22 cellular contexts compared by ENCODE assay signal in the genomic region with DNA sequence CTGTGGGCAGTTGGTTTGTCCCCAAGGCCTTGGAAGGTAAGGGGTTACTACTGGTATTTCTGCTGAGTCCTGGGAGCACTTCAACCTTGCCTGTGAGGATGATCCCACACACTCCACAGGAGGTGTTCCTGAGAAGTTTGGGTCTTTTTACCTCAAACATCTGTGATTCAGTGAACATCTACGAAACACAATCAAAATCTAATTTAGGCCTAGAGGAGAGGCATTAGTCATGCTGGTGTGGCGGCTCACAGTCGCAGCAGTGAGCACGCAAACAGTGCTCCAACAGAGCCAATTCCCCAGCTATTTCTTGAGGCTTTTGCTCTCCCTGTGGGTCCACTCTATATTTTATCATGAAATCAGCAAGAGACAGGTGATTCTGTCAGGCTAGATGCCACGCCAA.
DNase-seq lines count a peak whose midpoint lies in the region; ATAC-seq and TF ChIP-seq lines count a peak whose summit lies in the region.
"Had no signal": no experiment of that assay in that cellular context is flagged by ENCODE, and none has a peak within 500 bp of the region (broad histone marks: within the 10 kb centered on the region; RNA-seq: fewer than 3 reads in every experiment).

No MANE protein-coding gene starts in this region.

- H2AFZ ChIP-seq in IMR-90 (replicated peaks; ENCODE audit: low read length, poor library complexity) (peak overlapping the region; percentile 9), mesenchymal stem cell (ENCODE audit: low read depth, low read length) (no peak overlapping the region)
- H2AFZ ChIP-seq: PC-9 had no signal

- no peaks in the 10 kb centered on the region for H3K9me3 Mint-ChIP-seq in activated CD4-positive, alpha-beta memory T cell treated with anti-CD3 and anti-CD28 coated beads for 36 hours
- no peaks in the 10 kb centered on the region for H3K9me3 Mint-ChIP-seq in activated T-helper 1 cell treated with anti-CD3 and anti-CD28 coated beads, Interleukin-12 subunit alpha, Interleukin-12 subunit beta, Interleukin-2, Interleukin-4 antibody, amounts not matched to agents 30 ng/mL and 10 ng/mL and 1 ng/mL, durations not matched to agents 14 hours and 24 hours and 36 hours
- H3K9me3 Mint-ChIP-seq: activated CD8-positive, alpha-beta T cell treated with anti-CD3 and anti-CD28 coated beads for 36 hours; IgD-negative memory B cell had no signal

- H2BK15ac ChIP-seq in IMR-90 (ENCODE audit: low read depth, low read length) (no peak overlapping the region), mesenchymal stem cell (ENCODE audit: low read depth, poor library complexity, severe bottlenecking) (no peak overlapping the region)

- H4K5ac ChIP-seq in IMR-90 (ENCODE audit: low read depth, low read length), result no peak overlapping the region

- H3K9me1 ChIP-seq in IMR-90 (ENCODE audit: insufficient read depth, low read length), result peaks cover 8% of the 10 kb centered on the region; the same call in 1 of the 2 replicates

- H3K4me3 Mint-ChIP-seq in activated CD4-positive, alpha-beta memory T cell treated with anti-CD3 and anti-CD28 coated beads for 36 hours, result no peak overlapping the region
- no peak overlapping the region for H3K4me3 Mint-ChIP-seq in activated T-helper 1 cell treated with anti-CD3 and anti-CD28 coated beads, Interleukin-12 subunit alpha, Interleukin-12 subunit beta, Interleukin-2, Interleukin-4 antibody, amounts not matched to agents 30 ng/mL and 10 ng/mL and 1 ng/mL, durations not matched to agents 14 hours and 24 hours and 36 hours
- H3K4me3 Mint-ChIP-seq: activated CD8-positive, alpha-beta T cell treated with anti-CD3 and anti-CD28 coated beads for 36 hours; IgD-negative memory B cell had no signal

- H2BK120ac ChIP-seq in IMR-90 (ENCODE audit: low read depth, low read length) (peak overlapping the region; percentile 42; the same call in 1 of the 2 replicates), mesenchymal stem cell (ENCODE audit: low read depth, low read length) (no peak overlapping the region)

- no peak for TF ChIP-seq CTCF in IMR-90 (conservative IDR thresholded peaks at IDR 0.05; ENCODE audit: low read depth, low read length)
- no peak for TF ChIP-seq CTCF in astrocyte of the cerebellum (IDR thresholded peaks at IDR 0.05; ENCODE audit: low read depth, low read length, missing control alignments)

- CTCF ChIA-PET in IMR-90 (lab: Yijun Ruan, JAX), result interaction anchor here (0.6 to 1.2 kb wide), 2 partner anchors 11 to 88 kb away, joined by 3 to 4 read pairs; no protein-coding TSS in a partner anchor
- CTCF ChIA-PET in activated CD4-positive, alpha-beta memory T cell treated with anti-CD3 and anti-CD28 coated beads for 36 hours (lab: Charles Lee), result interaction anchor here (0.7 to 4.3 kb wide), 3 partner anchors 11 to 53 kb away, joined by 3 to 39 read pairs (median 5); no protein-coding TSS in a partner anchor

- H2AK5ac ChIP-seq in IMR-90 (ENCODE audit: low read depth, low read length) (no peak overlapping the region), mesenchymal stem cell (ENCODE audit: low read length, severe bottlenecking) (no peak overlapping the region)

- H3K4me1 ChIP-seq in IMR-90 (ENCODE audit: control insufficient read depth, insufficient read depth, low read length) (peaks cover 2% of the 10 kb centered on the region), mesenchymal stem cell (ENCODE audit: control insufficient read depth, insufficient read depth, low read depth, low read length) (peaks cover 18% of the 10 kb centered on the region)
- H3K4me1 ChIP-seq: heart left ventricle, sigmoid colon had no signal

- POLR2A ChIA-PET in IMR-90 (lab: Charles Lee; ENCODE audit: unreplicated experiment), result no interaction called here
- POLR2A ChIA-PET in activated CD4-positive, alpha-beta memory T cell treated with anti-CD3 and anti-CD28 coated beads for 36 hours (lab: Charles Lee), result interaction anchor here (2.7 kb wide), 1 partner anchor 11 kb away, joined by 35 read pairs; no protein-coding TSS in a partner anchor

- no peaks in the 10 kb centered on the region for H3K79me1 ChIP-seq in IMR-90 (ENCODE audit: low read depth in 1 of 2, low read length in 2 of 2)
- no peaks in the 10 kb centered on the region for H3K79me1 ChIP-seq in mesenchymal stem cell (replicated peaks; ENCODE audit: low read length, poor library complexity, severe bottlenecking)

- no peak for TF ChIP-seq POLR2A in IMR-90 (IDR thresholded peaks at IDR 0.05; ENCODE audit: low read depth, low read length)

- peak overlapping the region; percentile 78; the same call in 1 of the 2 replicates for H4K91ac ChIP-seq in IMR-90 (ENCODE audit: insufficient read depth, low read depth, low read length)
- no peak overlapping the region for H4K91ac ChIP-seq in mesenchymal stem cell (ENCODE audit: low read length)

- no peak overlapping the region for H2AK9ac ChIP-seq in IMR-90 (replicated peaks; ENCODE audit: low read depth, low read length, poor library complexity)

- WGBS in IMR-90 (ENCODE audit: extremely low coverage in 2 of 2, insufficient read length in 1 of 2), 2 experiments, result no CpG with 5 or more reads among the region's 5 CpGs
- WGBS in mesenchymal stem cell, result 61% methylated on average over 5 of the region's 5 CpGs

- H3K14ac ChIP-seq in IMR-90 (replicated peaks; ENCODE audit: low read depth, low read length) (no peak overlapping the region), mesenchymal stem cell (ENCODE audit: low read length in 2 of 2) (no peak overlapping the region)

- dilution Hi-C loops in IMR-90 (cut with HindIII; ENCODE audit: low sequenced_read_pairs, unreplicated experiment), result no loop called here

- H3K27ac ChIP-seq in IMR-90 (ENCODE audit: insufficient read depth, low read length) (no peak overlapping the region), mesenchymal stem cell (ENCODE audit: low read length, poor library complexity, severe bottlenecking) (peak overlapping the region; percentile 50)
- H3K27ac ChIP-seq: coronary artery, heart left ventricle, PC-9, sigmoid colon had no signal

- H3K4me3 ChIP-seq in IMR-90 (ENCODE audit: insufficient read depth, low read depth, low read length), result no peak overlapping the region
- H3K4me3 ChIP-seq in astrocyte of the cerebellum (ENCODE audit: low read depth, low read length), result no peak overlapping the region
- no peak overlapping the region for H3K4me3 ChIP-seq in mesenchymal stem cell (ENCODE audit: insufficient read depth in 1 of 2, low read depth in 1 of 2, low read length in 2 of 2)
- H3K4me3 ChIP-seq: coronary artery, heart left ventricle, mucosa of descending colon, PC-9, sigmoid colon had no signal

- H2BK5ac ChIP-seq in IMR-90 (ENCODE audit: low read depth, low read length, poor library complexity, severe bottlenecking), result peak overlapping the region; percentile 7
- H2BK5ac ChIP-seq in mesenchymal stem cell (ENCODE audit: low read depth, low read length, poor library complexity, severe bottlenecking), result no peak overlapping the region

- H4K8ac ChIP-seq in IMR-90 (ENCODE audit: low read depth in 2 of 2, low read length in 2 of 2), result peak overlapping the region in 1 of 2 experiments; percentile 78; a peak in 1 of 4 replicates
- no peak overlapping the region for H4K8ac ChIP-seq in mesenchymal stem cell (ENCODE audit: low read length)

- H3K4me2 ChIP-seq in IMR-90 (ENCODE audit: low read depth, low read length) (no peak overlapping the region), mesenchymal stem cell (ENCODE audit: low read length, poor library complexity, severe bottlenecking) (no peak overlapping the region)
- H3K4me2 ChIP-seq: PC-9 had no signal

- no peak overlapping the region for H2BK12ac ChIP-seq in mesenchymal stem cell (ENCODE audit: low read length in 2 of 2)

- H3K18ac ChIP-seq in IMR-90 (ENCODE audit: low read depth, low read length) (no peak overlapping the region), mesenchymal stem cell (ENCODE audit: low read depth in 1 of 2, low read length in 2 of 2) (no peak overlapping the region)

- peak overlapping the region; percentile 77; the same call in 1 of the 2 replicates for H2BK20ac ChIP-seq in IMR-90 (ENCODE audit: low read depth, low read length)

- no peaks in the 10 kb centered on the region for H3K36me3 Mint-ChIP-seq in activated CD4-positive, alpha-beta memory T cell treated with anti-CD3 and anti-CD28 coated beads for 36 hours
- H3K36me3 Mint-ChIP-seq in activated T-helper 1 cell treated with anti-CD3 and anti-CD28 coated beads, Interleukin-12 subunit alpha, Interleukin-12 subunit beta, Interleukin-2, Interleukin-4 antibody, amounts not matched to agents 30 ng/mL and 10 ng/mL and 1 ng/mL, durations not matched to agents 14 hours and 24 hours and 36 hours (ENCODE audit: low read depth), result peaks cover 2% of the 10 kb centered on the region
- H3K36me3 Mint-ChIP-seq: IgD-negative memory B cell had no signal

- H3K27me3 Mint-ChIP-seq in activated CD4-positive, alpha-beta memory T cell treated with anti-CD3 and anti-CD28 coated beads for 36 hours, result peaks cover under 1% of the 10 kb centered on the region
- peaks cover 5% of the 10 kb centered on the region for H3K27me3 Mint-ChIP-seq in activated T-helper 1 cell treated with anti-CD3 and anti-CD28 coated beads, Interleukin-12 subunit alpha, Interleukin-12 subunit beta, Interleukin-2, Interleukin-4 antibody, amounts not matched to agents 30 ng/mL and 10 ng/mL and 1 ng/mL, durations not matched to agents 14 hours and 24 hours and 36 hours (ENCODE audit: insufficient read depth)

- intact Hi-C loops in IMR-90 (cut with micrococcal nuclease), result no loop called here
- intact Hi-C loops in activated CD4-positive, alpha-beta memory T cell treated with anti-CD3 and anti-CD28 coated beads for 36 hours (cut with micrococcal nuclease), result loop anchor here (5.0 kb wide), 1 partner anchor 355 kb away; no protein-coding TSS in a partner anchor
- intact Hi-C loops in activated T-helper 1 cell treated with anti-CD3 and anti-CD28 coated beads, Interleukin-12 subunit alpha, Interleukin-12 subunit beta, Interleukin-2, Interleukin-4 antibody, amounts not matched to agents 30 ng/mL and 10 ng/mL and 1 ng/mL, durations not matched to agents 14 hours and 24 hours and 36 hours (cut with micrococcal nuclease), result no loop called here

- DNase-seq in AG08396 (ENCODE audit: low spot score), result peak; percentile 40
- peak; percentile 69 for DNase-seq in IMR-90
- peak; percentile 91 for DNase-seq in astrocyte of the cerebellum (ENCODE audit: low read depth)
- no peak for DNase-seq in mesenchymal stem cell
- no peak for DNase-seq in activated CD4-positive, alpha-beta memory T cell treated with anti-CD3 and anti-CD28 coated beads for 36 hours
- DNase-seq in kidney tubule cell (ENCODE audit: low spot score), result no peak
- no peak for DNase-seq in NCI-H510A treated with DMSO at 0.1 percent for 48 hours (lab: John Stamatoyannopoulos, UW)
- DNase-seq in activated T-helper 1 cell treated with anti-CD3 and anti-CD28 coated beads, Interleukin-12 subunit alpha, Interleukin-12 subunit beta, Interleukin-2, Interleukin-4 antibody, amounts not matched to agents 30 ng/mL and 10 ng/mL and 1 ng/mL, durations not matched to agents 14 hours and 24 hours and 36 hours (ENCODE audit: low spot score), result no peak
- DNase-seq: activated CD8-positive, alpha-beta T cell treated with anti-CD3 and anti-CD28 coated beads for 36 hours; activated T-cell treated with anti-CD3 and anti-CD28 coated beads, Interleukin-2, amount 50 U/mL, for 48 hours; Calu3; GF-D8; heart left ventricle; mucosa of descending colon; NCI-H1092; NCI-H2107; NCI-H526 treated with DMSO at 0.1 percent for 48 hours; PC-9; sigmoid colon; substantia nigra had no signal

- H3K9ac ChIP-seq in IMR-90 (ENCODE audit: low read depth, low read length), result no peak overlapping the region
- H3K9ac ChIP-seq in mesenchymal stem cell (ENCODE audit: low read length), result no peak overlapping the region

- in situ Hi-C loops in IMR-90 (cut with MboI; ENCODE audit: low sequenced_read_pairs), result no loop called here
- in situ Hi-C loops in astrocyte of the cerebellum (cut with HindIII; ENCODE audit: low sequenced_read_pairs), result no loop called here

- no TSS peak for BruUV-seq in IMR-90 (replicated peaks; lab: Mats Ljungman, UMichigan)

- H3K9me3 ChIP-seq in IMR-90 (ENCODE audit: control insufficient read depth, insufficient read depth, low read length) (no peaks in the 10 kb centered on the region), mesenchymal stem cell (ENCODE audit: control insufficient read depth, low read length) (no peaks in the 10 kb centered on the region)
- H3K9me3 ChIP-seq: heart left ventricle, mucosa of descending colon, sigmoid colon had no signal

- no peak overlapping the region for H3K27ac Mint-ChIP-seq in activated CD4-positive, alpha-beta memory T cell treated with anti-CD3 and anti-CD28 coated beads for 36 hours
- no peak overlapping the region for H3K27ac Mint-ChIP-seq in activated T-helper 1 cell treated with anti-CD3 and anti-CD28 coated beads, Interleukin-12 subunit alpha, Interleukin-12 subunit beta, Interleukin-2, Interleukin-4 antibody, amounts not matched to agents 30 ng/mL and 10 ng/mL and 1 ng/mL, durations not matched to agents 14 hours and 24 hours and 36 hours
- H3K27ac Mint-ChIP-seq: activated CD8-positive, alpha-beta T cell treated with anti-CD3 and anti-CD28 coated beads for 36 hours; IgD-negative memory B cell had no signal

- peak overlapping the region; percentile 94; the same call in 1 of the 2 replicates for H3K4ac ChIP-seq in IMR-90 (ENCODE audit: low read depth, low read length)
- H3K4ac ChIP-seq in mesenchymal stem cell (ENCODE audit: low read depth in 1 of 2, low read length in 2 of 2), result no peak overlapping the region

- H3K56ac ChIP-seq in IMR-90 (ENCODE audit: extremely low read depth, insufficient read depth, low read length), result no peak overlapping the region; the same call in 1 of the 2 replicates

- H4K20me1 ChIP-seq in IMR-90 (ENCODE audit: insufficient read depth, low read length), result no peaks in the 10 kb centered on the region

- H3K27me3 ChIP-seq in IMR-90 (ENCODE audit: control insufficient read depth, insufficient read depth, low read length) (no peaks in the 10 kb centered on the region; the same call in 1 of the 2 replicates), mesenchymal stem cell (ENCODE audit: control insufficient read depth in 1 of 2, insufficient read depth in 1 of 2, low read length in 2 of 2) (peaks cover 0 to 26% of the 10 kb centered on the region in 2 experiments)
- H3K27me3 ChIP-seq: heart left ventricle, sigmoid colon had no signal

- ATAC-seq in IMR-90 (ENCODE audit: low read depth), result peak; percentile 59
- ATAC-seq: activated CD8-positive, alpha-beta T cell treated with anti-CD3 and anti-CD28 coated beads for 36 hours; heart left ventricle; mucosa of descending colon had no signal

- H3K36me3 ChIP-seq in IMR-90 (ENCODE audit: control insufficient read depth, insufficient read depth, low read length) (no peaks in the 10 kb centered on the region), mesenchymal stem cell (ENCODE audit: control insufficient read depth in 1 of 2, insufficient read depth in 2 of 2, low read depth in 1 of 2, low read length in 2 of 2) (no peaks in the 10 kb centered on the region)
- H3K36me3 ChIP-seq: heart left ventricle had no signal

- TF ChIP-seq RAD21 in IMR-90 (IDR thresholded peaks at IDR 0.05; ENCODE audit: low read length), result no peak

- H3K4me1 Mint-ChIP-seq in activated CD4-positive, alpha-beta memory T cell treated with anti-CD3 and anti-CD28 coated beads for 36 hours (ENCODE audit: low read depth), result peaks cover 17% of the 10 kb centered on the region
- H3K4me1 Mint-ChIP-seq in activated T-helper 1 cell treated with anti-CD3 and anti-CD28 coated beads, Interleukin-12 subunit alpha, Interleukin-12 subunit beta, Interleukin-2, Interleukin-4 antibody, amounts not matched to agents 30 ng/mL and 10 ng/mL and 1 ng/mL, durations not matched to agents 14 hours and 24 hours and 36 hours (ENCODE audit: low read depth), result peaks cover 24% of the 10 kb centered on the region

- no peak overlapping the region for H3K23ac ChIP-seq in IMR-90 (ENCODE audit: low read depth, low read length)
- H3K23ac ChIP-seq in mesenchymal stem cell (ENCODE audit: low read length in 2 of 2), result no peak overlapping the region

Comparison
In these comparisons a context has a peak if more than half of its experiments do, and no peak if none do; other contexts are left out.
1. DNase-seq: peak in AG08396 (single experiment), IMR-90 (single experiment) and astrocyte of the cerebellum (single experiment); none in mesenchymal stem cell (single experiment), activated CD4-positive, alpha-beta memory T cell treated with anti-CD3 and anti-CD28 coated beads for 36 hours (single experiment), kidney tubule cell (single experiment), NCI-H510A treated with DMSO at 0.1 percent for 48 hours (single experiment) and activated T-helper 1 cell treated with anti-CD3 and anti-CD28 coated beads, Interleukin-12 subunit alpha, Interleukin-12 subunit beta, Interleukin-2, Interleukin-4 antibody, amounts not matched to agents 30 ng/mL and 10 ng/mL and 1 ng/mL, durations not matched to agents 14 hours and 24 hours and 36 hours (single experiment).